Comparison of ENCODE assay signal across 8 cellular contexts in the genomic region with DNA sequence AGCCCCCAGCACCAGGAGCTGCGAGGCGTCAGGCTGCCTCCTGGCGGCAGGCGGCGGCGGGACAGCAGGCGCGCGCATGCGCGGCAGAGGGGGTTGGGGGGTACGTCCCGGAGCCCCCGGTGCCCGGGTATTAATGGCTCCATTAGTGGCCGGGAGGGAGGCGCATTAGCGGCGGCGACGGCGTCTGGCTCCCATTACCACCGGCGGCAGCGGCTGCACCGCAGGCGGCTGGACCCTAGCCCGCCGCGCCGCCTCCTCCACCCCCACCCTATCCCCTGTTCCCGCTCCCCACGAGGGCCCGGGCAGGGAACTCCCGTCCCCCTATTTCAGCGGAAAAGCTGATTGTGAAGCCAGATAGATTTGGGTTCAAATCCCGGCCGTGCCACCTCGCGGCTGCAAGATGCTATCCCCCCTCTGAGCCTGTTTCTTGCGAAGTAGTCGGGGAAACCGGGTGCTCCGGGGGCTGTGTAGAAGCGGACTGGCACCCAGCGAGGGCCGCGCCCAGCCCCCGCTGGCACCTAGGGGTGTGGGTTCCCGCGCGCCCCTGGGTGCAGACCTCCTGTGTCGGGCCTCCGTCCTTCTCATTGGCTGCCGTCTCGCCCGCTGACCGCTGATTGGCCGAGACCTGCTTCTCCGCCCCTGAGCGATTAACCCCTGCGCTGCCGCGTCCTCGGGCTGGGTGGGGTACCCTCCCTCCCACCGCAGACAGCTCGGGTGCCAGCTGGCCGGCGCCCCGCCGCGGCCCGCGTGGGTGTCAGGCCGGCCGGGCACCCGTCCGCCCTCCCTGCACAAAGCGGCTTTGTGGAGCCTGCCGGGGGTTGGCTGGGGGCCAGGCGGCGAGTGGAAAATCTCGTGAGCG. TPM values are rescaled to one million over a fixed set of nuclear protein-coding genes. Genes with fewer than 3 reads are reported as not detected.
A peak's percentile ranks its signal among the peaks of the same experiment; 100 is the strongest.
DNase-seq lines count a peak whose midpoint lies in the region; ATAC-seq and TF ChIP-seq lines count a peak whose summit lies in the region.

No MANE protein-coding gene starts in this region.

- CTCF ChIA-PET in RWPE1 (lab: Yijun Ruan, JAX): interaction anchor here (0.7 to 2.7 kb wide), 14 partner anchors 10 to 64 kb away, joined by 3 to 15 read pairs (median 5); no protein-coding TSS in a partner anchor

- H3K27ac ChIP-seq in RWPE1 (peak overlapping the region; percentile 100), neural progenitor cell (no peak overlapping the region), stomach smooth muscle (ENCODE audit: low read length) (peak overlapping the region; percentile 88)

- H3K9me3 Mint-ChIP-seq in CD14-positive monocyte (no peaks in the 10 kb centered on the region), neural progenitor cell (no peaks in the 10 kb centered on the region)

- H3K27me3 Mint-ChIP-seq in CD14-positive monocyte (ENCODE audit: low read depth in 3 of 3): peaks cover 0 to 3% (median 2%) of the 10 kb centered on the region in 3 donors
- peaks cover 14% of the 10 kb centered on the region for H3K27me3 Mint-ChIP-seq in neural progenitor cell (ENCODE audit: insufficient read depth, low read depth)

- no peaks in the 10 kb centered on the region for H3K9me3 ChIP-seq in neural progenitor cell (ENCODE audit: low read depth)
- no peaks in the 10 kb centered on the region for H3K9me3 ChIP-seq in stomach smooth muscle (ENCODE audit: control insufficient read depth in 2 of 2, low read length in 2 of 2)

- peak; percentile 100 for TF ChIP-seq CTCF in CD14-positive monocyte (IDR thresholded peaks at IDR 0.05)
- TF ChIP-seq CTCF in RWPE1 (conservative IDR thresholded peaks at IDR 0.05; ENCODE audit: low read depth): peak; percentile 88
- peak; percentile 95 for TF ChIP-seq CTCF in foreskin fibroblast (IDR thresholded peaks at IDR 0.05; ENCODE audit: low read depth, low read length)
- TF ChIP-seq CTCF in neural progenitor cell (IDR thresholded peaks at IDR 0.05): peak; percentile 80

- peak; percentile 32 for ATAC-seq in GM19452 (IDR thresholded peaks at IDR 0.05; ENCODE audit: unreplicated experiment)

- H3K4me3 Mint-ChIP-seq in CD14-positive monocyte (peak overlapping the region; percentile 80 to 89), neural progenitor cell (peak overlapping the region; percentile 90)

- H4K20me1 ChIP-seq in neural progenitor cell (ENCODE audit: low read depth): peaks cover 14% of the 10 kb centered on the region

- H3K4me2 ChIP-seq in neural progenitor cell: peak overlapping the region; percentile 87

- H3K27ac Mint-ChIP-seq in CD14-positive monocyte (peak overlapping the region in 6 of 7 donors; percentile 64 to 91 (median 80)), neural progenitor cell (no peak overlapping the region)

- H3K4me1 ChIP-seq in neural progenitor cell: peaks cover 38% of the 10 kb centered on the region
- H3K4me1 ChIP-seq in stomach smooth muscle (ENCODE audit: control insufficient read depth, insufficient read depth, low read length): peaks cover 79% of the 10 kb centered on the region

- H3K36me3 Mint-ChIP-seq in CD14-positive monocyte (peaks cover 18 to 26% of the 10 kb centered on the region in 2 donors), neural progenitor cell (peaks cover 3% of the 10 kb centered on the region)

- no peaks in the 10 kb centered on the region for H3K36me3 ChIP-seq in neural progenitor cell
- H3K36me3 ChIP-seq in stomach smooth muscle (ENCODE audit: control insufficient read depth in 2 of 2, insufficient read depth in 2 of 2, low read length in 2 of 2): peaks cover 0 to 1% of the 10 kb centered on the region in 2 donors

- peak overlapping the region; percentile 67 for H2AFZ ChIP-seq in neural progenitor cell (replicated peaks)

- peaks cover 53% of the 10 kb centered on the region for H3F3A ChIP-seq in neural progenitor cell (ENCODE audit: low read depth)

- DNase-seq in CD14-positive monocyte (ENCODE audit: low spot score) (peak; percentile 69), LHCN-M2 (ENCODE audit: low read depth) (peak; percentile 91), RWPE1 (ENCODE audit: low spot score) (peak; percentile 93), activated gamma-delta T cell treated with Interleukin-2 at 50 U/mL for 16 hours (peak; percentile 79), foreskin fibroblast (peak; percentile 90 to 96), neural progenitor cell (ENCODE audit: low spot score) (peak; percentile 94)

- H3K4me1 Mint-ChIP-seq in CD14-positive monocyte: peaks cover 40% of the 10 kb centered on the region
- peaks cover 39% of the 10 kb centered on the region for H3K4me1 Mint-ChIP-seq in neural progenitor cell

- H3K9ac ChIP-seq in neural progenitor cell (no peak overlapping the region), stomach smooth muscle (ENCODE audit: low read length in 2 of 2) (peak overlapping the region; percentile 54 to 75)

- POLR2A ChIA-PET in RWPE1 (lab: Yijun Ruan, JAX; ENCODE audit: low non-redundant PET): interaction anchor here (0.6 to 2.2 kb wide), 2 partner anchors 34 to 59 kb away, joined by 4 to 5 read pairs; no protein-coding TSS in a partner anchor

- peak overlapping the region; percentile 77 to 80 for H3K4me3 ChIP-seq in foreskin fibroblast (ENCODE audit: low read depth in 1 of 2, low read length in 2 of 2)
- H3K4me3 ChIP-seq in neural progenitor cell: peak overlapping the region; percentile 91
- peak overlapping the region; percentile 88 to 89 for H3K4me3 ChIP-seq in stomach smooth muscle (ENCODE audit: low read length in 2 of 2)

- intact Hi-C loops in CD14-positive monocyte (cut with micrococcal nuclease): loop anchor here (5.0 to 10.0 kb wide), 5 partner anchors 38 to 148 kb away; a partner anchor contains a TSS

- H3K27me3 ChIP-seq in neural progenitor cell (no peaks in the 10 kb centered on the region), stomach smooth muscle (ENCODE audit: control insufficient read depth in 1 of 2, insufficient read depth in 2 of 2, low read length in 2 of 2) (no peaks in the 10 kb centered on the region)

- H3K79me2 ChIP-seq in neural progenitor cell (ENCODE audit: low read depth): peaks cover 16% of the 10 kb centered on the region

RNA-seq across cellular contexts. Expression of a gene that starts 11.1 kb away (rescaled TPM):
- under 1 TPM; 0.62 to 0.87 TPM for polyA plus RNA-seq in CD14-positive monocyte
- total RNA-seq in LHCN-M2 (2014; rRNA removed): 28.6 and 30.5 TPM in 2 replicates
- 34.6 TPM for polyA plus RNA-seq in LHCN-M2 (2012)
- 5.2 and 28.1 TPM in 2 replicates for total RNA-seq in neural progenitor cell (ENCODE audit: low replicate concordance)

RNA-seq across cellular contexts. Expression of a gene that starts 21.8 kb away (rescaled TPM):
- polyA plus RNA-seq in CD14-positive monocyte: under 1 TPM; 0.35 to 0.38 TPM
- 2.2 and 2.3 TPM in 2 replicates for total RNA-seq in LHCN-M2 (2014; rRNA removed)
- 1.8 TPM for polyA plus RNA-seq in LHCN-M2 (2012)
- total RNA-seq in neural progenitor cell (ENCODE audit: low replicate concordance): 1.0 TPM in 2 replicates

RNA-seq across cellular contexts. Expression of a gene that starts 22.3 kb away (rescaled TPM):
- 10 to 100 TPM; 15.3 to 15.5 TPM for polyA plus RNA-seq in CD14-positive monocyte
- total RNA-seq in LHCN-M2 (2014; rRNA removed): 85.3 and 99.0 TPM in 2 replicates
- polyA plus RNA-seq in LHCN-M2 (2012): 74.2 TPM
- 63.2 and 106 TPM in 2 replicates for total RNA-seq in neural progenitor cell (ENCODE audit: low replicate concordance)

RNA-seq across cellular contexts. Expression of a gene that starts 25.2 kb away (rescaled TPM):
- 1 to 10 TPM; 2.3 to 3.4 TPM for polyA plus RNA-seq in CD14-positive monocyte
- total RNA-seq in LHCN-M2 (2014; rRNA removed) (49.1 and 56.2 TPM in 2 replicates), neural progenitor cell (ENCODE audit: low replicate concordance) (43.1 and 94.8 TPM in 2 replicates)
- polyA plus RNA-seq in LHCN-M2 (2012): 46.3 TPM

RNA-seq across cellular contexts. Expression of a gene that starts 33.0 kb away (rescaled TPM):
- polyA plus RNA-seq in CD14-positive monocyte: not detected
- total RNA-seq in LHCN-M2 (2014; rRNA removed) (1.7 TPM in 1 of 2 replicates, not detected in the other), neural progenitor cell (ENCODE audit: low replicate concordance) (0.37 and 6.6 TPM in 2 replicates)
- 0.27 TPM for polyA plus RNA-seq in LHCN-M2 (2012)
